ENCODE assay signal across 8 cellular contexts in genomic region chr2:67476808-67477790, GRCh38.
A peak's percentile ranks its signal among the peaks of the same experiment; 100 is the strongest.
DNase-seq lines count a peak whose midpoint lies in the region; ATAC-seq and TF ChIP-seq lines count a peak whose summit lies in the region.

No MANE protein-coding gene starts in this region.

- H3K4me3 Mint-ChIP-seq in chondrocyte (ENCODE audit: unreplicated experiment) = no peak overlapping the region

- H3K36me3 Mint-ChIP-seq in chondrocyte (ENCODE audit: low read depth) = peaks cover 2% of the 10 kb centered on the region

- WGBS in lung, 2 donors = 35% methylated on average over 9 of the region's 9 CpGs

- H3K27me3 Mint-ChIP-seq in chondrocyte (ENCODE audit: low read depth) = no peaks in the 10 kb centered on the region

- no peak overlapping the region for H3K4me3 ChIP-seq in lung

- H3K4me1 ChIP-seq in lung (ENCODE audit: control insufficient read depth in 2 of 2, insufficient read depth in 2 of 2, low read length in 2 of 2) = no peaks in the 10 kb centered on the region

- H3K36me3 ChIP-seq in lung (ENCODE audit: control insufficient read depth in 2 of 2, insufficient read depth in 2 of 2, low read length in 2 of 2) = no peaks in the 10 kb centered on the region

- H3K4me1 Mint-ChIP-seq in chondrocyte (ENCODE audit: low read depth) = peaks cover 7% of the 10 kb centered on the region

- peak; percentile 7 for DNase-seq in NCI-H510A treated with DMSO at 0.1 percent for 48 hours (lab: John Stamatoyannopoulos, UW)
- DNase-seq in NCI-H510A (lab: John Stamatoyannopoulos, UW) = no peak
- DNase-seq in NCI-H345 (lab: John Stamatoyannopoulos, UW) = peak; percentile 47
- no peak for DNase-seq in chondrocyte (ENCODE audit: low spot score)
- no peak for DNase-seq in lung (ENCODE audit: low spot score)
- DNase-seq in stimulated activated naive CD8-positive, alpha-beta T cell treated with anti-CD3 and anti-CD28 coated beads, Interleukin-15, Interleukin-2, amounts not matched to agents 100 U/mL and 50 U/mL, for 24 hours = no peak

- no peak for ATAC-seq in lung (ENCODE audit: insufficient read depth, low FRiP score)
- ATAC-seq in HG03442 (IDR thresholded peaks at IDR 0.05; ENCODE audit: unreplicated experiment) = no peak
- ATAC-seq in stimulated activated naive CD8-positive, alpha-beta T cell treated with anti-CD3 and anti-CD28 coated beads, Interleukin-15, Interleukin-2, amounts not matched to agents 100 U/mL and 50 U/mL, for 24 hours = no peak
- ATAC-seq in HG03565 (IDR thresholded peaks at IDR 0.05; ENCODE audit: unreplicated experiment) = no peak

- H3K9me3 Mint-ChIP-seq in chondrocyte (ENCODE audit: low read depth) = peaks cover 4% of the 10 kb centered on the region

- TF ChIP-seq CTCF in chondrocyte (IDR thresholded peaks at IDR 0.05) (peak; percentile 90), lung (IDR thresholded peaks at IDR 0.05; ENCODE audit: control extremely low read depth, extremely low read depth) (peak; percentile 3)

- no peak overlapping the region for H3K27ac ChIP-seq in lung (ENCODE audit: low read depth in 1 of 2, low read length in 1 of 2)

- no peak overlapping the region for H3K27ac Mint-ChIP-seq in chondrocyte (ENCODE audit: unreplicated experiment)

- no peaks in the 10 kb centered on the region for H3K27me3 ChIP-seq in lung (ENCODE audit: control insufficient read depth, insufficient read depth)

- H3K9me3 ChIP-seq in lung (ENCODE audit: control insufficient read depth in 2 of 2, insufficient read depth in 1 of 2, low read length in 1 of 2) = no peaks in the 10 kb centered on the region

Comparison
In these comparisons a context has a peak if more than half of its experiments do, and no peak if none do; other contexts are left out.
1. DNase-seq: peak in NCI-H510A treated with DMSO at 0.1 percent for 48 hours (single experiment) and NCI-H345 (single experiment); none in NCI-H510A (single experiment), chondrocyte (single experiment), lung (single experiment) and stimulated activated naive CD8-positive, alpha-beta T cell treated with anti-CD3 and anti-CD28 coated beads, Interleukin-15, Interleukin-2, amounts not matched to agents 100 U/mL and 50 U/mL, for 24 hours (single experiment).